22 cellular contexts compared by ENCODE assay signal in genomic region chr19:5053661-5054060, GRCh38.
"Had no signal": no experiment of that assay in that cellular context is flagged by ENCODE, and none has a peak within 500 bp of the region (broad histone marks: within the 10 kb centered on the region; RNA-seq: fewer than 3 reads in every experiment).

No MANE protein-coding gene starts in this region.

- H3K4me3 ChIP-seq: PC-9 had no signal

- H3K4me1 Mint-ChIP-seq: activated CD4-positive, alpha-beta memory T cell treated with anti-CD3 and anti-CD28 coated beads, Interleukin-2, amount 10 ng/mL, durations not matched to agents 7 days and 5 days; activated naive CD4-positive, alpha-beta T cell treated with anti-CD3 and anti-CD28 coated beads, Interleukin-2, amount 10 ng/mL, durations not matched to agents 7 days and 5 days; activated naive CD8-positive, alpha-beta T cell treated with anti-CD3 and anti-CD28 coated beads for 36 hours; T-cell had no signal

- H3K27ac ChIP-seq: PC-9 had no signal

- H3K4me3 Mint-ChIP-seq: activated CD4-positive, alpha-beta memory T cell treated with anti-CD3 and anti-CD28 coated beads, Interleukin-2, amount 10 ng/mL, durations not matched to agents 7 days and 5 days; activated naive CD4-positive, alpha-beta T cell treated with anti-CD3 and anti-CD28 coated beads, Interleukin-2, amount 10 ng/mL, durations not matched to agents 7 days and 5 days; activated naive CD8-positive, alpha-beta T cell treated with anti-CD3 and anti-CD28 coated beads for 36 hours; activated T-cell treated with anti-CD3 and anti-CD28 coated beads, Interleukin-2, amount 50 U/mL, for 72 hours; T-cell had no signal

- H3K9me3 Mint-ChIP-seq: activated CD4-positive, alpha-beta memory T cell treated with anti-CD3 and anti-CD28 coated beads, Interleukin-2, amount 10 ng/mL, durations not matched to agents 7 days and 5 days; activated naive CD4-positive, alpha-beta T cell treated with anti-CD3 and anti-CD28 coated beads, Interleukin-2, amount 10 ng/mL, durations not matched to agents 7 days and 5 days; activated naive CD8-positive, alpha-beta T cell treated with anti-CD3 and anti-CD28 coated beads for 36 hours; activated T-cell treated with anti-CD3 and anti-CD28 coated beads, Interleukin-2, amount 50 U/mL, for 72 hours; activated T-helper 2 cell treated with anti-CD3 and anti-CD28 coated beads, Interferon-gamma antibody, Interleukin-2, Interleukin-4, amounts not matched to agents 10 μg/mL and 5 μg/mL and 100 μg/mL, durations not matched to agents 14 hours and 24 hours and 36 hours; T-cell had no signal

- ATAC-seq: activated T-cell treated with anti-CD3 and anti-CD28 coated beads, Interleukin-2, amount 50 U/mL, for 72 hours; T-cell had no signal

- FAIRE-seq: TTC549 had no signal

- H3K27me3 Mint-ChIP-seq: activated CD4-positive, alpha-beta memory T cell treated with anti-CD3 and anti-CD28 coated beads, Interleukin-2, amount 10 ng/mL, durations not matched to agents 7 days and 5 days; activated naive CD4-positive, alpha-beta T cell treated with anti-CD3 and anti-CD28 coated beads, Interleukin-2, amount 10 ng/mL, durations not matched to agents 7 days and 5 days; activated naive CD8-positive, alpha-beta T cell treated with anti-CD3 and anti-CD28 coated beads for 36 hours; T-cell had no signal

- H3K4me2 ChIP-seq: PC-9 had no signal

- H2AFZ ChIP-seq: PC-9 had no signal

- H3K27ac Mint-ChIP-seq: activated CD4-positive, alpha-beta memory T cell treated with anti-CD3 and anti-CD28 coated beads, Interleukin-2, amount 10 ng/mL, durations not matched to agents 7 days and 5 days; activated naive CD4-positive, alpha-beta T cell treated with anti-CD3 and anti-CD28 coated beads, Interleukin-2, amount 10 ng/mL, durations not matched to agents 7 days and 5 days; activated naive CD8-positive, alpha-beta T cell treated with anti-CD3 and anti-CD28 coated beads for 36 hours; activated T-cell treated with anti-CD3 and anti-CD28 coated beads, Interleukin-2, amount 50 U/mL, for 72 hours; activated T-helper 2 cell treated with anti-CD3 and anti-CD28 coated beads, Interferon-gamma antibody, Interleukin-2, Interleukin-4, amounts not matched to agents 10 μg/mL and 5 μg/mL and 100 μg/mL, durations not matched to agents 14 hours and 24 hours and 36 hours; T-cell had no signal

- DNase-seq: activated CD4-positive, alpha-beta memory T cell treated with anti-CD3 and anti-CD28 coated beads, Interleukin-2, amount 10 ng/mL, durations not matched to agents 7 days and 5 days; activated CD4-positive, alpha-beta T cell treated with anti-CD3 and anti-CD28 coated beads, Interleukin-2, amount 50 U/mL, for 1 hour; activated CD4-positive, CD25-positive, alpha-beta regulatory T cell; activated CD8-positive, alpha-beta memory T cell treated with anti-CD3 and anti-CD28 coated beads, Interleukin-2, amount 50 U/mL, for 4 hours; activated gamma-delta T cell treated with Interleukin-2 at 50 U/mL for 16 hours; activated naive CD4-positive, alpha-beta T cell treated with anti-CD3 and anti-CD28 coated beads, Interleukin-2, amount 10 ng/mL, durations not matched to agents 7 days and 5 days; activated naive CD8-positive, alpha-beta T cell treated with anti-CD3 and anti-CD28 coated beads for 36 hours; activated T-cell treated with anti-CD3 and anti-CD28 coated beads, Interleukin-2, amount 50 U/mL, for 72 hours; central memory CD4-positive, alpha-beta T cell; MM.1S; NCI-H1105; NCI-H1436 treated with DMSO at 0.1 percent for 48 hours; NCI-H187; NCI-H2081; NCI-H524; PC-9; SIG-M5; T-cell; T-helper 2 cell; T1000 had no signal
